8 cellular contexts compared by ENCODE assay signal in the genomic region with DNA sequence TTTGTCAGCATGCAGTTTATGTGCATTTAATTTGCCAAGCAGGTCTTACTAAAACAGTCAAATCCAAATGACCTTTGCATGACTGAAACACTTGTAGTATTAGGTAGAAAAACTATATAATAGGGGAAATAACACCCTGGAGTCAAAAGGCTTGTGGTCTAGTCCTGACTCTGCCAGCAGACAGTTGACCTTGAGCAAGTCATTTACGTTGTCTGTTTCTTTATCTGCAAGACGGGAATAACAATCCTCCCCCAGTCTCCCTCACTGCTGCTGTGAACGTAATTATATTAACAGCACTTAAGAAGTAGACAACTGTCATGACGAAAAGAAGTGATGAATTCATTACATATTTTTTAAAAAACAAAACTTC. TPM values are rescaled to one million over a fixed set of nuclear protein-coding genes. Genes with fewer than 3 reads are reported as not detected.
DNase-seq lines count a peak whose midpoint lies in the region; ATAC-seq and TF ChIP-seq lines count a peak whose summit lies in the region.

No MANE protein-coding gene starts in this region.

- H3K4me3 ChIP-seq in OCI-LY7 (ENCODE audit: low read depth, low read length, poor library complexity, severe bottlenecking), result peak overlapping the region; percentile 19
- no peak overlapping the region for H3K4me3 ChIP-seq in gastroesophageal sphincter

- DNase-seq in OCI-LY7 (ENCODE audit: low spot score), result peak; percentile 24
- DNase-seq in NCI-H2196 treated with DMSO at 0.1 percent for 48 hours (lab: John Stamatoyannopoulos, UW; ENCODE audit: unreplicated experiment), result no peak
- DNase-seq in NCI-H2107 treated with DMSO at 0.1 percent for 48 hours (lab: John Stamatoyannopoulos, UW; ENCODE audit: unreplicated experiment), result no peak
- no peak for DNase-seq in posterior vena cava (ENCODE audit: low spot score)
- DNase-seq in OCI-M2 (lab: John Stamatoyannopoulos, UW; ENCODE audit: unreplicated experiment), result no peak

- H3K4me2 ChIP-seq in OCI-LY7 (ENCODE audit: low read length), result peak overlapping the region; percentile 65

- peak overlapping the region; percentile 53; the same call in 1 of the 2 replicates for H2AFZ ChIP-seq in OCI-LY7 (ENCODE audit: low read length)

- no peaks in the 10 kb centered on the region for H4K20me1 ChIP-seq in OCI-LY7 (ENCODE audit: insufficient read depth, low read length)

- H3K9me2 ChIP-seq in OCI-LY7 (ENCODE audit: insufficient read depth, low read length), result no peaks in the 10 kb centered on the region

- H3K9me3 ChIP-seq in OCI-LY7 (ENCODE audit: low read length) (peaks cover under 1% of the 10 kb centered on the region; the same call in 1 of the 2 replicates), gastroesophageal sphincter (no peaks in the 10 kb centered on the region)

- peaks cover 78% of the 10 kb centered on the region for H3K79me2 ChIP-seq in OCI-LY7 (ENCODE audit: insufficient read depth, low read depth, low read length)

- H3K4me1 ChIP-seq in OCI-LY7 (ENCODE audit: insufficient read depth, low read length, poor library complexity, severe bottlenecking) (peaks cover 72% of the 10 kb centered on the region), gastroesophageal sphincter (peaks cover 6 to 42% (median 12%) of the 10 kb centered on the region in 3 donors)

- no peak for TF ChIP-seq POLR2A in gastroesophageal sphincter (IDR thresholded peaks at IDR 0.05)

- CTCF ChIA-PET in OCI-LY7 (lab: Charles Lee; ENCODE audit: unreplicated experiment), result no interaction called here

- no peak for TF ChIP-seq EP300 in gastroesophageal sphincter (IDR thresholded peaks at IDR 0.05)

- intact Hi-C loops in OCI-LY7 (cut with micrococcal nuclease; ENCODE audit: unreplicated experiment) (loop anchor here (10.0 kb wide), 1 partner anchor 1255 kb away; no protein-coding TSS in a partner anchor), posterior vena cava (cut with DNase I) (no loop called here)

- POLR2A ChIA-PET in OCI-LY7 (lab: Charles Lee), result interaction anchor here (0.8 to 1.5 kb wide), 5 partner anchors 9 to 114 kb away, joined by 3 to 6 read pairs (median 4); no protein-coding TSS in a partner anchor

- no TSS peak for BruUV-seq in OCI-LY7 (replicated peaks; lab: Mats Ljungman, UMichigan)

- H3K36me3 ChIP-seq in OCI-LY7 (ENCODE audit: insufficient read depth, low read length), result peaks cover 29% of the 10 kb centered on the region
- no peaks in the 10 kb centered on the region for H3K36me3 ChIP-seq in gastroesophageal sphincter

- no peak for TF ChIP-seq CTCF in OCI-LY7 (conservative IDR thresholded peaks at IDR 0.05; ENCODE audit: low read length)
- no peak for TF ChIP-seq CTCF in gastroesophageal sphincter (IDR thresholded peaks at IDR 0.05)

- WGBS in gastroesophageal sphincter (ENCODE audit: low coverage in 1 of 2), 2 donors, result 56 to 70% methylated on average over 3 to 4 of the region's 4 CpGs

- ATAC-seq in GM19025 (IDR thresholded peaks at IDR 0.05; ENCODE audit: low read depth, unreplicated experiment) (peak; percentile 10), HG02852 (IDR thresholded peaks at IDR 0.05; ENCODE audit: unreplicated experiment) (peak; percentile 17), gastroesophageal sphincter (no peak)

- H3K27me3 ChIP-seq in gastroesophageal sphincter, result no peaks in the 10 kb centered on the region

- H3K27ac ChIP-seq in OCI-LY7 (ENCODE audit: low read depth, low read length, poor library complexity, severe bottlenecking) (peak overlapping the region; percentile 74), gastroesophageal sphincter (peak overlapping the region in 3 of 4 donors; percentile 44 to 59 (median 50))

RNA-seq across cellular contexts. Expression of gene CDK6, which starts 26.1 kb away (rescaled TPM):
- 43.6 and 44.1 TPM in 2 replicates for total RNA-seq in OCI-LY7 (2014; rRNA removed; shearing (Covaris generic))
- total RNA-seq in OCI-LY7 (2022) (35.5 and 45.4 TPM in 2 replicates), gastroesophageal sphincter (10 to 100 TPM; 19.7 to 51.1 (median 33.8) TPM), posterior vena cava (10 to 100 TPM; 19.1 to 24.9 TPM)
